In the genomic region with DNA sequence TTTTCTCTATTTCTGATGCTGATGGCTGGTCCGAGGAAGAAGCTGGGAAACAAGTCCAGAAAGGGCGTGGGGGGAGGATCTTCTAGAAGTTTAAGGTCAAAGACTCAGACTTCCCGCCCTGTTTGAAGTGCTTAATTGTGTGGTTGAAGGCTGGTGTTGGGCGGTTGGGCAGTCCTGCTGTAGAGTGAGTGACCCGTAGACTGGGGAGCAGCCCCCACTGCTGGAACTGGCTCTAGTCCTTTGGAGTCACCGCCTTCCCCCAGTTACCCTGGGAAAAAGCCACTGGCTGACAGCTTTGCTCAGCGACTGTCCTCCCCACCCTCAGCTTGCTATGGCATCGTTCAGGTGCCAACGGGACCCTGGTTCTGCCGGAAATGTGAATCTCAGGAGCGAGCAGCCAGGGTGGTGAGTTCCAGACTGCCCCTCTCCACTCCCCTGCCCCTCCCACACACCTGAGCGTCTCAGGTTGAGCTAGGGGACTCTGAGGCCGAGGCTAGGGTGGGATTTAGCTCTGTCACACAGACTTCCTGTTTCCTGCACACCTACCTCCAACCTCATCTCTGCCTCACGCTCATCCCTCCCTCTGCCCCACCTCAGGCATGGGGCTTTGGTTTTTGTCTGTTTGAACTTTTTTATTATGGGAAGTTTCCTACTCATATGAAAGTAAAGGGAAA, we compare ENCODE assay signal across 8 cellular contexts. TPM values are rescaled to one million over a fixed set of nuclear protein-coding genes. Genes with fewer than 3 reads are reported as not detected.
DNase-seq lines count a peak whose midpoint lies in the region; ATAC-seq and TF ChIP-seq lines count a peak whose summit lies in the region.

No MANE protein-coding gene starts in this region.

- no peak overlapping the region for H4K91ac ChIP-seq in neuronal stem cell (ENCODE audit: low read depth, low read length, poor library complexity)

- no peak overlapping the region for H4K8ac ChIP-seq in neuronal stem cell (ENCODE audit: low read depth, low read length)

- H2AFZ ChIP-seq in neuronal stem cell (ENCODE audit: low read length) = no peak overlapping the region

- H3K4ac ChIP-seq in neuronal stem cell (ENCODE audit: low read length) = no peak overlapping the region

- H3K79me1 ChIP-seq in neuronal stem cell (ENCODE audit: low read depth, low read length) = peaks cover 2% of the 10 kb centered on the region

- H3K14ac ChIP-seq in neuronal stem cell (ENCODE audit: low read length) = no peak overlapping the region

- H2BK120ac ChIP-seq in neuronal stem cell (ENCODE audit: low read depth, low read length) = no peak overlapping the region

- H2AK5ac ChIP-seq in neuronal stem cell (ENCODE audit: low read depth, low read length) = peak overlapping the region; percentile 7

- peak overlapping the region; percentile 81 for H3K4me3 ChIP-seq in HAP-1
- H3K4me3 ChIP-seq in endocrine pancreas (ENCODE audit: control insufficient read depth, insufficient read depth, low read length) = peak overlapping the region; percentile 14
- H3K4me3 ChIP-seq in neuronal stem cell (ENCODE audit: low read length in 2 of 2) = peak overlapping the region; percentile 73 to 84

- DNase-seq in HAP-1 (ENCODE audit: low spot score in 2 of 2) = no peak
- no peak for DNase-seq in neuronal stem cell (ENCODE audit: low spot score)
- no peak for DNase-seq in NOMO-1 treated with DMSO at 0.1 percent for 48 hours (lab: John Stamatoyannopoulos, UW; ENCODE audit: unreplicated experiment)
- DNase-seq in kidney glomerular epithelial cell (lab: John Stamatoyannopoulos, UW) = no peak

- H3K4me2 ChIP-seq in neuronal stem cell (ENCODE audit: insufficient read depth, low read length, poor library complexity, severe bottlenecking) = peak overlapping the region; percentile 84

- H3K9ac ChIP-seq in endocrine pancreas (ENCODE audit: control insufficient read depth, insufficient read depth, low read length) (peak overlapping the region; percentile 60), neuronal stem cell (ENCODE audit: low read depth, low read length, poor library complexity) (no peak overlapping the region)

- H3K4me1 ChIP-seq in HAP-1 = peaks cover 3% of the 10 kb centered on the region
- no peaks in the 10 kb centered on the region for H3K4me1 ChIP-seq in endocrine pancreas (ENCODE audit: control insufficient read depth, insufficient read depth, low read length)
- peaks cover 17 to 20% of the 10 kb centered on the region in 2 donors for H3K4me1 ChIP-seq in neuronal stem cell (ENCODE audit: control insufficient read depth in 2 of 2, insufficient read depth in 1 of 2, low read depth in 1 of 2, low read length in 2 of 2)

- no peak overlapping the region for H3K23ac ChIP-seq in neuronal stem cell (ENCODE audit: low read depth, low read length, poor library complexity)

- H2BK5ac ChIP-seq in neuronal stem cell (ENCODE audit: low read length) = no peak overlapping the region

- TF ChIP-seq POLR2A in GM18505 (IDR thresholded peaks at IDR 0.05; ENCODE audit: borderline replicate concordance, extremely low read depth, insufficient read depth, insufficient read length) = no peak

- H3K36me3 ChIP-seq in HAP-1 (replicated peaks) (peaks cover 23% of the 10 kb centered on the region), endocrine pancreas (ENCODE audit: control insufficient read depth, insufficient read depth, low read length) (no peaks in the 10 kb centered on the region), neuronal stem cell (replicated peaks in 1 of 2; ENCODE audit: control insufficient read depth in 2 of 2, insufficient read depth in 2 of 2, low read length in 2 of 2) (peaks cover 3 to 42% of the 10 kb centered on the region in 2 donors)

- WGBS in neuronal stem cell (ENCODE audit: extremely low coverage in 2 of 2, insufficient read length in 2 of 2, insufficient replicate concordance in 1 of 2), 2 donors = no CpG with 5 or more reads among the region's 14 CpGs

- ATAC-seq in GM18505 (IDR thresholded peaks at IDR 0.05; ENCODE audit: unreplicated experiment) (no peak), HG02763 (IDR thresholded peaks at IDR 0.05; ENCODE audit: unreplicated experiment) (no peak)

- no peak overlapping the region for H2BK15ac ChIP-seq in neuronal stem cell (ENCODE audit: low read length)

- in situ Hi-C loops in HAP-1 (cut with MboI; ENCODE audit: low sequenced_read_pairs) = no loop called here

- H3K27ac ChIP-seq in VCaP = peak overlapping the region; percentile 94
- no peak overlapping the region for H3K27ac ChIP-seq in neuronal stem cell (replicated peaks; ENCODE audit: low read length)

- H2BK12ac ChIP-seq in neuronal stem cell (ENCODE audit: low read length) = no peak overlapping the region

- H3K9me3 ChIP-seq in HAP-1 = no peaks in the 10 kb centered on the region
- H3K9me3 ChIP-seq in endocrine pancreas (ENCODE audit: control insufficient read depth, low read length) = no peaks in the 10 kb centered on the region
- no peaks in the 10 kb centered on the region for H3K9me3 ChIP-seq in neuronal stem cell (replicated peaks in 1 of 2; ENCODE audit: control insufficient read depth in 2 of 2, insufficient read depth in 1 of 2, low read depth in 1 of 2, low read length in 2 of 2)

- TF ChIP-seq CTCF in VCaP (conservative IDR thresholded peaks at IDR 0.05) = no peak

- no peak overlapping the region for H3K18ac ChIP-seq in neuronal stem cell (ENCODE audit: low read length)

- H3K27me3 ChIP-seq in HAP-1 (ENCODE audit: low read depth) (no peaks in the 10 kb centered on the region), endocrine pancreas (ENCODE audit: control insufficient read depth, insufficient read depth, low read length) (no peaks in the 10 kb centered on the region), neuronal stem cell (ENCODE audit: control insufficient read depth in 3 of 3, insufficient read depth in 3 of 3, low read depth in 1 of 3, low read length in 3 of 3) (peaks cover 0 to 40% (median 14%) of the 10 kb centered on the region in 3 experiments)

RNA-seq across cellular contexts. Expression of gene MLLT6, which starts 1.7 kb away (rescaled TPM):
- 14.2 TPM for polyA plus RNA-seq in neuronal stem cell (2013, experiment 1 of 2)
- 14.1 TPM for polyA plus RNA-seq in neuronal stem cell (2013, experiment 2 of 2)

RNA-seq across cellular contexts. Expression of gene CISD3, which starts 23.4 kb away (rescaled TPM):
- polyA plus RNA-seq in neuronal stem cell (2013, experiment 1 of 2) = 4.7 TPM
- polyA plus RNA-seq in neuronal stem cell (2013, experiment 2 of 2) = 4.8 TPM

RNA-seq across cellular contexts. Expression of gene EPOP, which starts 32.0 kb away (rescaled TPM):
- polyA plus RNA-seq in neuronal stem cell (2013, experiment 1 of 2) = 17.0 TPM
- 16.8 TPM for polyA plus RNA-seq in neuronal stem cell (2013, experiment 2 of 2)

RNA-seq across cellular contexts. Expression of gene PCGF2, which starts 41.4 kb away (rescaled TPM):
- 74.0 TPM for polyA plus RNA-seq in neuronal stem cell (2013, experiment 1 of 2)
- 69.4 TPM for polyA plus RNA-seq in neuronal stem cell (2013, experiment 2 of 2)

RNA-seq across cellular contexts. Expression of gene PSMB3, which starts 45.8 kb away (rescaled TPM):
- 263 TPM for polyA plus RNA-seq in neuronal stem cell (2013, experiment 1 of 2)
- polyA plus RNA-seq in neuronal stem cell (2013, experiment 2 of 2) = 265 TPM

Comparison
In these comparisons a context has a peak if more than half of its experiments do, and no peak if none do; other contexts are left out.
1. H3K4me3 ChIP-seq: peak in every context shown above with its lines; median percentile 81 in HAP-1; 78 in neuronal stem cell; 14 in endocrine pancreas.